ENCODE assay signal across 8 cellular contexts in the genomic region with DNA sequence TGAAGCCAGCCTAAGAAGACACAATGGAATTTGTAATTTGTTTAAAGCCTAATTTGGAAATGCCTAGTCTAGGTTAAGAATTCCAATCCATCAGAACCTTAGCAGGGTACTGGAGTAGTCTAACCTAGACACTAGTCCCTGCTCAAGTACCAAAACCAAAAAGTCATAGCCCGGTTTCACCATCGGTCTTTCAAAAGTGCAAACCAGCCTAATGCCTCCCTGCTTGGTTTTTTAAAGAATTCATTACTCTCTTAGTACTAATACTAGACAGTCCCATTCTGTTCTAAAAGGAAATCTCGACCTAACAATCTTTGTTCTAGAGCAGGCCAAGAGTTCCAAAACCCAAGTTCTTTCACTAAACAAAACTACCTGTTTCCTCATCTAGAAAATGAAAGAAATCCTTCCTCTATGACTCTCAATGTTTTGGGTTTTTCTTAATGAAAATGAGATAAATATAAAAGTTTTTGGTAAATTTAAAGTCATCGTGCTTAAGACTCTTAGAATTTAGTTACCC. TPM values are rescaled to one million over a fixed set of nuclear protein-coding genes. Genes with fewer than 3 reads are reported as not detected.
DNase-seq lines count a peak whose midpoint lies in the region; ATAC-seq and TF ChIP-seq lines count a peak whose summit lies in the region.

No MANE protein-coding gene starts in this region.

- H3K27me3 ChIP-seq in CD4-positive, CD25-positive, alpha-beta regulatory T cell (ENCODE audit: control insufficient read depth, insufficient read depth, low read length), result no peaks in the 10 kb centered on the region
- no peaks in the 10 kb centered on the region for H3K27me3 ChIP-seq in MG63

- H3K36me3 ChIP-seq in CD4-positive, CD25-positive, alpha-beta regulatory T cell (ENCODE audit: control insufficient read depth, insufficient read depth, low read length), result peaks cover 9% of the 10 kb centered on the region
- H3K36me3 ChIP-seq in MG63, result peaks cover 39% of the 10 kb centered on the region

- ATAC-seq in CD4-positive, CD25-positive, alpha-beta regulatory T cell (ENCODE audit: low read depth in 2 of 2), result no peak
- no peak for ATAC-seq in natural killer cell treated with Interleukin-12 subunit alpha and Interleukin-12 subunit beta and Interleukin-15 and Interleukin-18, amount 100 ng/mL, for 72 hours

- H3K36me3 Mint-ChIP-seq in CD4-positive, CD25-positive, alpha-beta regulatory T cell, result peaks cover 21% of the 10 kb centered on the region
- H3K36me3 Mint-ChIP-seq in natural killer cell treated with Interleukin-12 subunit alpha and Interleukin-12 subunit beta and Interleukin-15 and Interleukin-18, amount 100 ng/mL, for 72 hours, result peaks cover 18% of the 10 kb centered on the region

- H3K4me1 ChIP-seq in CD4-positive, CD25-positive, alpha-beta regulatory T cell (ENCODE audit: control insufficient read depth, insufficient read depth, low read length, poor library complexity, severe bottlenecking), result peaks cover 72% of the 10 kb centered on the region

- H3K4me3 ChIP-seq in CD4-positive, CD25-positive, alpha-beta regulatory T cell (ENCODE audit: low read depth, low read length), result peak overlapping the region; percentile 98
- peak overlapping the region; percentile 88 for H3K4me3 ChIP-seq in MG63
- peak overlapping the region; percentile 85 for H3K4me3 ChIP-seq in choroid plexus epithelial cell (ENCODE audit: low read depth, low read length)

- H3K9me3 ChIP-seq in CD4-positive, CD25-positive, alpha-beta regulatory T cell (ENCODE audit: control insufficient read depth in 2 of 2, low read length in 2 of 2), result no peaks in the 10 kb centered on the region
- no peaks in the 10 kb centered on the region for H3K9me3 ChIP-seq in MG63

- peak overlapping the region; percentile 89 to 98 (median 98) for H3K27ac Mint-ChIP-seq in CD4-positive, CD25-positive, alpha-beta regulatory T cell
- H3K27ac Mint-ChIP-seq in natural killer cell treated with Interleukin-12 subunit alpha and Interleukin-12 subunit beta and Interleukin-15 and Interleukin-18, amount 100 ng/mL, for 72 hours, result peak overlapping the region; percentile 97 to 99

- peak overlapping the region; percentile 93 for H3K27ac ChIP-seq in CD4-positive, CD25-positive, alpha-beta regulatory T cell (ENCODE audit: insufficient read depth, low read length, poor library complexity, severe bottlenecking)

- peak in 1 of 3 donors; percentile 19 for DNase-seq in CD4-positive, CD25-positive, alpha-beta regulatory T cell
- DNase-seq in MG63 (no peak), choroid plexus epithelial cell (ENCODE audit: low read depth) (no peak), NCI-H128 (lab: John Stamatoyannopoulos, UW; ENCODE audit: unreplicated experiment) (no peak), NCI-H345 (lab: John Stamatoyannopoulos, UW) (no peak), anterior cingulate cortex (lab: John Stamatoyannopoulos, UW) (no peak)
- DNase-seq in natural killer cell treated with Interleukin-12 subunit alpha and Interleukin-12 subunit beta and Interleukin-15 and Interleukin-18, amount 100 ng/mL, for 72 hours (ENCODE audit: low spot score), result no peak
- no peak for DNase-seq in activated CD4-positive, CD25-positive, alpha-beta regulatory T cell treated with anti-CD3 and anti-CD28 coated beads, Interleukin-2, amount 50 U/mL, for 72 hours

- H3K9me3 Mint-ChIP-seq in CD4-positive, CD25-positive, alpha-beta regulatory T cell, result peaks cover 0 to 2% (median 0%) of the 10 kb centered on the region in 7 donors
- H3K9me3 Mint-ChIP-seq in natural killer cell treated with Interleukin-12 subunit alpha and Interleukin-12 subunit beta and Interleukin-15 and Interleukin-18, amount 100 ng/mL, for 72 hours, result no peaks in the 10 kb centered on the region

- no peaks in the 10 kb centered on the region for H3K27me3 Mint-ChIP-seq in CD4-positive, CD25-positive, alpha-beta regulatory T cell
- no peaks in the 10 kb centered on the region for H3K27me3 Mint-ChIP-seq in natural killer cell treated with Interleukin-12 subunit alpha and Interleukin-12 subunit beta and Interleukin-15 and Interleukin-18, amount 100 ng/mL, for 72 hours

- peaks cover 20 to 54% (median 39%) of the 10 kb centered on the region in 4 donors for H3K4me1 Mint-ChIP-seq in CD4-positive, CD25-positive, alpha-beta regulatory T cell
- H3K4me1 Mint-ChIP-seq in natural killer cell treated with Interleukin-12 subunit alpha and Interleukin-12 subunit beta and Interleukin-15 and Interleukin-18, amount 100 ng/mL, for 72 hours (ENCODE audit: low read depth in 2 of 2), result peaks cover 32% of the 10 kb centered on the region in 2 donors

- peak overlapping the region; percentile 99 to 100 (median 100) for H3K4me3 Mint-ChIP-seq in CD4-positive, CD25-positive, alpha-beta regulatory T cell
- H3K4me3 Mint-ChIP-seq in natural killer cell treated with Interleukin-12 subunit alpha and Interleukin-12 subunit beta and Interleukin-15 and Interleukin-18, amount 100 ng/mL, for 72 hours, result peak overlapping the region; percentile 92

- TF ChIP-seq CTCF in choroid plexus epithelial cell (conservative IDR thresholded peaks at IDR 0.05; ENCODE audit: low read depth, low read length), result no peak

RNA-seq across cellular contexts. Expression of gene PUM1, which starts 2.6 kb away (rescaled TPM):
- 283 TPM for total RNA-seq in CD4-positive, CD25-positive, alpha-beta regulatory T cell
- polyA plus RNA-seq in CD4-positive, CD25-positive, alpha-beta regulatory T cell, result 100 to 1,000 TPM; 108 to 149 (median 132) TPM
- 31.6 and 58.5 TPM in 2 replicates for total RNA-seq in MG63 (2014; rRNA removed; shearing (Covaris generic); ENCODE audit: low replicate concordance)
- total RNA-seq in natural killer cell treated with Interleukin-12 subunit alpha and Interleukin-12 subunit beta and Interleukin-15 and Interleukin-18, amount 100 ng/mL, for 72 hours, result 100 to 1,000 TPM; 134 to 180 TPM
